Comparison of ENCODE assay signal across 9 cellular contexts in the genomic region with DNA sequence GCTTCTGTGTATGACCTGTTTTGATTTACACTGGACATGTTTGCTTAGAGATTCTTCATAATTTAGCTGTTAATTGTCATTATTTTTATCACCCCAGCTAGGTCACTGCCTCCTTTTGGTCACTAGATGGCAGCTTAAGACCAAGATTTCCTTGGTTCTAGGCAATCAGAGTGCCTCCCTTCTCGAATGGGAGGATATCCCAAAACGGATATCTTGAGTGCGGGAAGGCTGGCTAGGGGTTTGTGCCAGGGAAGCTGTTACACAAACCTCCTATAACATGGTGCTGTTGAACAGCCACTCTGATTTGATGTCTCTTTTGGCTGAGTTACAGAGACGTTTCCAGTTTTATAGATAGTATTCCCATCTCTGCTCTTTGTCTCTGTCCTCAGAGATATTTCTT.
DNase-seq lines count a peak whose midpoint lies in the region; ATAC-seq, FAIRE-seq and TF ChIP-seq lines count a peak whose summit lies in the region.
"Had no signal": no experiment of that assay in that cellular context is flagged by ENCODE, and none has a peak within 500 bp of the region (broad histone marks: within the 10 kb centered on the region; RNA-seq: fewer than 3 reads in every experiment).

No MANE protein-coding gene starts in this region.

- no peaks in the 10 kb centered on the region for H3K36me3 ChIP-seq in astrocyte (ENCODE audit: insufficient read depth, low read length)
- H3K36me3 ChIP-seq: BLaER1 had no signal

- H4K20me1 ChIP-seq in astrocyte (ENCODE audit: insufficient read depth, low read length), result no peaks in the 10 kb centered on the region
- H4K20me1 ChIP-seq: BLaER1 had no signal

- no peaks in the 10 kb centered on the region for H3K4me1 ChIP-seq in astrocyte (ENCODE audit: insufficient read depth, low read length)

- H3K27me3 Mint-ChIP-seq in astrocyte (ENCODE audit: low read depth, unreplicated experiment) (no peaks in the 10 kb centered on the region), type B pancreatic cell (peaks cover 10% of the 10 kb centered on the region)

- H3K27ac Mint-ChIP-seq in astrocyte (ENCODE audit: unreplicated experiment), result no peak overlapping the region
- no peak overlapping the region for H3K27ac Mint-ChIP-seq in type B pancreatic cell

- H3K36me3 Mint-ChIP-seq in astrocyte (ENCODE audit: low read depth, unreplicated experiment) (no peaks in the 10 kb centered on the region), type B pancreatic cell (no peaks in the 10 kb centered on the region)

- no peak overlapping the region for H3K9ac ChIP-seq in astrocyte (ENCODE audit: low read length)
- H3K9ac ChIP-seq: BLaER1 had no signal

- H2AFZ ChIP-seq in astrocyte (ENCODE audit: low read depth, low read length), result no peak overlapping the region

- no peak overlapping the region for H3K4me2 ChIP-seq in astrocyte (ENCODE audit: low read length)
- H3K4me2 ChIP-seq: BLaER1 had no signal

- H3K79me2 ChIP-seq in astrocyte (ENCODE audit: insufficient read depth, low read length), result no peaks in the 10 kb centered on the region

- DNase-seq in NCI-H187 (lab: John Stamatoyannopoulos, UW), result peak; percentile 15 to 16
- no peak for DNase-seq in NCI-H187 treated with DMSO at 0.1 percent for 48 hours (lab: John Stamatoyannopoulos, UW)
- DNase-seq in NCI-H2171 treated with DMSO at 0.1 percent for 48 hours (lab: John Stamatoyannopoulos, UW), result peak; percentile 42
- peak; percentile 10 for DNase-seq in astrocyte (ENCODE audit: low read depth)
- peak; percentile 30 for DNase-seq in inferior parietal cortex (ENCODE audit: extremely low spot score)
- no peak for DNase-seq in type B pancreatic cell (ENCODE audit: extremely low spot score, unreplicated experiment)

- TF ChIP-seq CTCF in astrocyte (IDR thresholded peaks at IDR 0.05; ENCODE audit: insufficient read depth, low read depth, low read length), result peak; percentile 88
- peak; percentile 90 for TF ChIP-seq CTCF in type B pancreatic cell (conservative IDR thresholded peaks at IDR 0.05)

- H3K4me3 Mint-ChIP-seq in astrocyte (ENCODE audit: unreplicated experiment) (no peak overlapping the region), type B pancreatic cell (no peak overlapping the region)

- FAIRE-seq in astrocyte (lab: Jason Lieb, UNC), result peak; percentile 80

- H3K9me3 Mint-ChIP-seq in astrocyte (ENCODE audit: unreplicated experiment) (peaks cover 7% of the 10 kb centered on the region), type B pancreatic cell (no peaks in the 10 kb centered on the region)

- H3K4me1 Mint-ChIP-seq in astrocyte (ENCODE audit: low read depth, unreplicated experiment) (no peaks in the 10 kb centered on the region), type B pancreatic cell (ENCODE audit: unreplicated experiment) (no peaks in the 10 kb centered on the region)

- no peaks in the 10 kb centered on the region for H3K27me3 ChIP-seq in astrocyte (ENCODE audit: insufficient read depth, low read length)
- H3K27me3 ChIP-seq: BLaER1 had no signal

- no peak overlapping the region for H3K4me3 ChIP-seq in astrocyte (ENCODE audit: insufficient read depth, low read depth, low read length)
- H3K4me3 ChIP-seq: BLaER1 had no signal

- H3K9me3 ChIP-seq in astrocyte (ENCODE audit: insufficient read depth, low read depth, low read length), result no peaks in the 10 kb centered on the region

- no peak overlapping the region for H3K27ac ChIP-seq in astrocyte (ENCODE audit: low read depth, low read length)
- H3K27ac ChIP-seq: BLaER1 had no signal

- peak; percentile 87 for ATAC-seq in GM19023 (IDR thresholded peaks at IDR 0.05; ENCODE audit: unreplicated experiment)
- ATAC-seq in HG03060 (IDR thresholded peaks at IDR 0.05; ENCODE audit: low read depth, unreplicated experiment), result peak; percentile 80

Comparison
In these comparisons a context has a peak if more than half of its experiments do, and no peak if none do; other contexts are left out.
1. DNase-seq: peak in NCI-H187 (2 of 2), NCI-H2171 treated with DMSO at 0.1 percent for 48 hours (single experiment), astrocyte (single experiment) and inferior parietal cortex (single experiment); none in NCI-H187 treated with DMSO at 0.1 percent for 48 hours (single experiment) and type B pancreatic cell (single experiment).